In the genomic region with DNA sequence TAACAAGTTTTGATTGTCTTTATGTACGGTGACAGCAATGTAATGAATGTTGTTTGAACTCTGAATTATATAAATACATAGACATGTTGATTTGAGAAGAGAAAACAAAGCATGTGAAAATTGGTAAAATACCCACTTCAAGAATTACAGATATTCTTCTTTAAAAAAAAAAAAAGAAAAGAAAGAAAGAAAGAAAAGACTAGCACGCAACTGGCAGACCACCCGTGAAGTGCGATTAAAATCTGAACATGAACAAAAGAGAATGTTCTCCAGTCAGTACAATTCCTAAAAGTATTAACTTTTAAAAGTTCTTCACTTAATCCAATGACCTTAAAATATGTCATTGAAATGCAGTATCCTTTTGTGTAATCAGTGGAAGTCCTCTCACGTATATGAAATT, we compare ENCODE assay signal across 38 cellular contexts.
"Had no signal": no experiment of that assay in that cellular context is flagged by ENCODE, and none has a peak within 500 bp of the region (broad histone marks: within the 10 kb centered on the region; RNA-seq: fewer than 3 reads in every experiment).

No MANE protein-coding gene starts in this region.

- H3K36me3 ChIP-seq: adrenal gland, ascending aorta, brain microvascular endothelial cell, breast epithelium, cardiac muscle cell had no signal

- H3K4me3 Mint-ChIP-seq: activated naive CD4-positive, alpha-beta T cell treated with anti-CD3 and anti-CD28 coated beads for 36 hours; activated naive CD4-positive, alpha-beta T cell treated with anti-CD3 and anti-CD28 coated beads, Interleukin-2, amount 10 ng/mL, durations not matched to agents 7 days and 5 days; activated naive CD4-positive, alpha-beta T cell treated with anti-CD3 and anti-CD28 coated beads, Interleukin-2, amount 50 U/mL, for 24 hours; activated naive CD8-positive, alpha-beta T cell; activated naive CD8-positive, alpha-beta T cell treated with anti-CD3 and anti-CD28 coated beads for 36 hours; activated naive CD8-positive, alpha-beta T cell treated with anti-CD3 and anti-CD28 coated beads, Interleukin-2, amount 10 ng/mL, durations not matched to agents 7 days and 5 days; activated naive CD8-positive, alpha-beta T cell treated with anti-CD3 and anti-CD28 coated beads, Interleukin-2, amount 50 U/mL, for 24 hours; activated T-cell treated with anti-CD3 and anti-CD28 coated beads, Interleukin-2, amount 50 U/mL, for 24 hours; activated T-cell treated with anti-CD3 and anti-CD28 coated beads, Interleukin-2, amount 50 U/mL, for 4 hours; activated T-cell treated with anti-CD3 and anti-CD28 coated beads, Interleukin-2, amount 50 U/mL, for 72 hours; activated T-helper 1 cell treated with anti-CD3 and anti-CD28 coated beads, Interleukin-12 subunit alpha, Interleukin-12 subunit beta, Interleukin-2, Interleukin-4 antibody, amounts not matched to agents 30 ng/mL and 10 ng/mL and 1 ng/mL, durations not matched to agents 14 hours and 24 hours and 36 hours; activated T-helper 17 cell treated with anti-CD3 and anti-CD28 coated beads, Interleukin-2, amount 50 U/mL, for 72 hours; brain; central memory CD8-positive, alpha-beta T cell had no signal

- H3K27ac Mint-ChIP-seq: activated naive CD4-positive, alpha-beta T cell treated with anti-CD3 and anti-CD28 coated beads for 36 hours; activated naive CD4-positive, alpha-beta T cell treated with anti-CD3 and anti-CD28 coated beads, Interleukin-2, amount 10 ng/mL, durations not matched to agents 7 days and 5 days; activated naive CD4-positive, alpha-beta T cell treated with anti-CD3 and anti-CD28 coated beads, Interleukin-2, amount 50 U/mL, for 24 hours; activated naive CD4-positive, alpha-beta T cell treated with anti-CD3 and anti-CD28 coated beads, Interleukin-2, amount 50 U/mL, for 72 hours; activated naive CD8-positive, alpha-beta T cell; activated naive CD8-positive, alpha-beta T cell treated with anti-CD3 and anti-CD28 coated beads for 36 hours; activated naive CD8-positive, alpha-beta T cell treated with anti-CD3 and anti-CD28 coated beads, Interleukin-2, amount 10 ng/mL, durations not matched to agents 7 days and 5 days; activated naive CD8-positive, alpha-beta T cell treated with anti-CD3 and anti-CD28 coated beads, Interleukin-2, amount 50 U/mL, for 24 hours; activated T-cell treated with anti-CD3 and anti-CD28 coated beads, Interleukin-2, amount 50 U/mL, for 24 hours; activated T-cell treated with anti-CD3 and anti-CD28 coated beads, Interleukin-2, amount 50 U/mL, for 72 hours; activated T-helper 1 cell treated with anti-CD3 and anti-CD28 coated beads, Interleukin-12 subunit alpha, Interleukin-12 subunit beta, Interleukin-2, Interleukin-4 antibody, amounts not matched to agents 30 ng/mL and 10 ng/mL and 1 ng/mL, durations not matched to agents 14 hours and 24 hours and 36 hours; activated T-helper 17 cell treated with anti-CD3 and anti-CD28 coated beads, Interleukin-2, amount 50 U/mL, for 72 hours; activated T-helper 2 cell treated with anti-CD3 and anti-CD28 coated beads, Interferon-gamma antibody, Interleukin-2, Interleukin-4, amounts not matched to agents 10 μg/mL and 5 μg/mL and 100 μg/mL, durations not matched to agents 14 hours and 24 hours and 36 hours; brain had no signal

- H3K4me1 Mint-ChIP-seq: activated naive CD4-positive, alpha-beta T cell treated with anti-CD3 and anti-CD28 coated beads, Interleukin-2, amount 10 ng/mL, durations not matched to agents 7 days and 5 days; activated naive CD4-positive, alpha-beta T cell treated with anti-CD3 and anti-CD28 coated beads, Interleukin-2, amount 50 U/mL, for 24 hours; activated naive CD8-positive, alpha-beta T cell treated with anti-CD3 and anti-CD28 coated beads for 36 hours; activated naive CD8-positive, alpha-beta T cell treated with anti-CD3 and anti-CD28 coated beads, Interleukin-2, amount 50 U/mL, for 24 hours; activated T-helper 17 cell treated with anti-CD3 and anti-CD28 coated beads, Interleukin-2, amount 50 U/mL, for 72 hours; brain; central memory CD8-positive, alpha-beta T cell had no signal

- H3K4me1 ChIP-seq: adrenal gland, ascending aorta, body of pancreas, breast epithelium had no signal

- H3K4me3 ChIP-seq: adrenal gland, ascending aorta, body of pancreas, breast epithelium, cardiac muscle cell had no signal

- H3K27me3 ChIP-seq: adrenal gland, ascending aorta, body of pancreas, brain microvascular endothelial cell, breast epithelium, cardiac muscle cell had no signal

- H3K27ac ChIP-seq: adrenal gland, ascending aorta, body of pancreas, brain microvascular endothelial cell, breast epithelium, cardiac muscle cell had no signal

- DNase-seq: activated effector memory CD4-positive, alpha-beta T cell treated with anti-CD3 and anti-CD28 coated beads, Interleukin-2, amount 50 U/mL, for 16 hours; activated effector memory CD4-positive, alpha-beta T cell treated with Interleukin-2 at 50 U/mL for 16 hours; activated gamma-delta T cell; activated gamma-delta T cell treated with Interleukin-2 at 50 U/mL for 16 hours; activated naive CD4-positive, alpha-beta T cell; activated naive CD4-positive, alpha-beta T cell treated with anti-CD3 and anti-CD28 coated beads for 36 hours; activated naive CD4-positive, alpha-beta T cell treated with anti-CD3 and anti-CD28 coated beads, Interleukin-2, amount 10 ng/mL, durations not matched to agents 7 days and 5 days; activated naive CD4-positive, alpha-beta T cell treated with anti-CD3 and anti-CD28 coated beads, Interleukin-2, amount 50 U/mL, for 16 hours; activated naive CD4-positive, alpha-beta T cell treated with Interleukin-2 at 50 U/mL for 16 hours; activated naive CD8-positive, alpha-beta T cell treated with anti-CD3 and anti-CD28 coated beads for 36 hours; activated naive CD8-positive, alpha-beta T cell treated with anti-CD3 and anti-CD28 coated beads, Interleukin-2, amount 10 ng/mL, durations not matched to agents 7 days and 5 days; activated naive CD8-positive, alpha-beta T cell treated with anti-CD3 and anti-CD28 coated beads, Interleukin-2, amount 50 U/mL, for 24 hours; activated T-cell treated with anti-CD3 and anti-CD28 coated beads, Interleukin-2, amount 50 U/mL, for 1 hour; activated T-cell treated with anti-CD3 and anti-CD28 coated beads, Interleukin-2, amount 50 U/mL, for 24 hours; activated T-cell treated with anti-CD3 and anti-CD28 coated beads, Interleukin-2, amount 50 U/mL, for 4 hours; activated T-cell treated with anti-CD3 and anti-CD28 coated beads, Interleukin-2, amount 50 U/mL, for 48 hours; activated T-cell treated with anti-CD3 and anti-CD28 coated beads, Interleukin-2, amount 50 U/mL, for 72 hours; adrenal gland; amniotic stem cell; amygdala; anterior cingulate cortex; aorta; body of pancreas; brain microvascular endothelial cell; caudate nucleus; central memory CD4-positive, alpha-beta T cell; cerebellar nuclear complex had no signal

- H3K9me3 ChIP-seq: adrenal gland, ascending aorta, body of pancreas, breast epithelium had no signal

- H3K36me3 Mint-ChIP-seq: activated naive CD4-positive, alpha-beta T cell treated with anti-CD3 and anti-CD28 coated beads, Interleukin-2, amount 10 ng/mL, durations not matched to agents 7 days and 5 days; activated naive CD4-positive, alpha-beta T cell treated with anti-CD3 and anti-CD28 coated beads, Interleukin-2, amount 50 U/mL, for 24 hours; activated naive CD8-positive, alpha-beta T cell; activated naive CD8-positive, alpha-beta T cell treated with anti-CD3 and anti-CD28 coated beads for 36 hours; activated naive CD8-positive, alpha-beta T cell treated with anti-CD3 and anti-CD28 coated beads, Interleukin-2, amount 10 ng/mL, durations not matched to agents 7 days and 5 days; brain had no signal

- ATAC-seq: activated naive CD4-positive, alpha-beta T cell treated with anti-CD3 and anti-CD28 coated beads, Interleukin-2, amount 50 U/mL, for 72 hours; activated naive CD8-positive, alpha-beta T cell treated with anti-CD3 and anti-CD28 coated beads, Interleukin-2, amount 50 U/mL, for 24 hours; activated T-cell treated with anti-CD3 and anti-CD28 coated beads, Interleukin-2, amount 50 U/mL, for 4 hours; activated T-cell treated with anti-CD3 and anti-CD28 coated beads, Interleukin-2, amount 50 U/mL, for 72 hours; activated T-helper 17 cell treated with anti-CD3 and anti-CD28 coated beads, Interleukin-2, amount 50 U/mL, for 72 hours; body of pancreas had no signal

- H3K27me3 Mint-ChIP-seq: activated naive CD4-positive, alpha-beta T cell treated with anti-CD3 and anti-CD28 coated beads, Interleukin-2, amount 10 ng/mL, durations not matched to agents 7 days and 5 days; activated naive CD4-positive, alpha-beta T cell treated with anti-CD3 and anti-CD28 coated beads, Interleukin-2, amount 50 U/mL, for 24 hours; activated naive CD8-positive, alpha-beta T cell; activated naive CD8-positive, alpha-beta T cell treated with anti-CD3 and anti-CD28 coated beads for 36 hours; activated naive CD8-positive, alpha-beta T cell treated with anti-CD3 and anti-CD28 coated beads, Interleukin-2, amount 10 ng/mL, durations not matched to agents 7 days and 5 days; activated naive CD8-positive, alpha-beta T cell treated with anti-CD3 and anti-CD28 coated beads, Interleukin-2, amount 50 U/mL, for 24 hours; activated T-cell treated with anti-CD3 and anti-CD28 coated beads, Interleukin-2, amount 50 U/mL, for 24 hours; activated T-helper 17 cell treated with anti-CD3 and anti-CD28 coated beads, Interleukin-2, amount 50 U/mL, for 72 hours; central memory CD8-positive, alpha-beta T cell had no signal

- H3K9me3 Mint-ChIP-seq: activated T-helper 1 cell treated with anti-CD3 and anti-CD28 coated beads, Interleukin-12 subunit alpha, Interleukin-12 subunit beta, Interleukin-2, Interleukin-4 antibody, amounts not matched to agents 30 ng/mL and 10 ng/mL and 1 ng/mL, durations not matched to agents 14 hours and 24 hours and 36 hours had no signal
